ENCODE assay signal across 9 cellular contexts in genomic region chr2:224284134-224284946, GRCh38.
DNase-seq lines count a peak whose midpoint lies in the region; ATAC-seq and TF ChIP-seq lines count a peak whose summit lies in the region.
"Had no signal": no experiment of that assay in that cellular context is flagged by ENCODE, and none has a peak within 500 bp of the region (broad histone marks: within the 10 kb centered on the region; RNA-seq: fewer than 3 reads in every experiment).

No MANE protein-coding gene starts in this region.

- no peaks in the 10 kb centered on the region for H3K4me1 ChIP-seq in tibial artery

- no peak for ATAC-seq in HG02588 (IDR thresholded peaks at IDR 0.05; ENCODE audit: unreplicated experiment)

- H3K9me3 ChIP-seq in tibial artery: no peaks in the 10 kb centered on the region

- peak; percentile 43 for TF ChIP-seq CTCF in BJ (IDR thresholded peaks at IDR 0.05; ENCODE audit: insufficient read depth, low read depth, low read length)
- TF ChIP-seq CTCF in GM12864 (IDR thresholded peaks at IDR 0.05; ENCODE audit: low read depth, low read length, missing control alignments): peak; percentile 30
- peak; percentile 67 for TF ChIP-seq CTCF in astrocyte of the spinal cord (IDR thresholded peaks at IDR 0.05; ENCODE audit: low read depth, low read length)
- TF ChIP-seq CTCF in kidney epithelial cell (IDR thresholded peaks at IDR 0.05; ENCODE audit: insufficient read depth, low read length, poor library complexity, severe bottlenecking): peak; percentile 55
- TF ChIP-seq CTCF in tibial artery (IDR thresholded peaks at IDR 0.05): peak; percentile 53 to 76

- CTCF ChIA-PET in BJ (lab: Yijun Ruan, JAX): interaction anchor here (0.6 to 9.0 kb wide), 42 partner anchors 10 to 414 kb away, joined by 3 to 216 read pairs (median 4); partner anchors contain the start of genes MRPL44 and SERPINE2

- no peak overlapping the region for H3K4me3 ChIP-seq in BJ (ENCODE audit: low read depth, low read length)
- H3K4me3 ChIP-seq in GM12864 (ENCODE audit: low read depth, low read length): no peak overlapping the region
- no peak overlapping the region for H3K4me3 ChIP-seq in astrocyte of the spinal cord (ENCODE audit: low read depth, low read length)
- H3K4me3 ChIP-seq in kidney epithelial cell (ENCODE audit: low read depth, low read length): no peak overlapping the region
- no peak overlapping the region for H3K4me3 ChIP-seq in tibial artery
- H3K4me3 ChIP-seq: SK-N-MC had no signal

- DNase-seq in BJ (ENCODE audit: low read depth) (no peak), GM12864 (ENCODE audit: low read depth) (no peak), NCI-H1436 treated with DMSO at 0.1 percent for 48 hours (lab: John Stamatoyannopoulos, UW) (peak; percentile 40), astrocyte of the spinal cord (ENCODE audit: low read depth, low spot score) (peak; percentile 37), kidney epithelial cell (ENCODE audit: low read depth) (no peak), tibial artery (no peak), GF-D8 (lab: John Stamatoyannopoulos, UW) (no peak)

- in situ Hi-C loops in astrocyte of the spinal cord (cut with HindIII; ENCODE audit: low sequenced_read_pairs): loop anchor here (25.0 kb wide), 1 partner anchor 297 kb away; no protein-coding TSS in a partner anchor

- no peak overlapping the region for H3K27ac ChIP-seq in tibial artery
- H3K27ac ChIP-seq: SK-N-MC had no signal

- H3K27me3 ChIP-seq in BJ (ENCODE audit: control insufficient read depth, insufficient read depth, low read length) (no peaks in the 10 kb centered on the region), kidney epithelial cell (ENCODE audit: control insufficient read depth, insufficient read depth, low read length) (no peaks in the 10 kb centered on the region), tibial artery (no peaks in the 10 kb centered on the region)

- POLR2A ChIA-PET in BJ (lab: Charles Lee): interaction anchor here (1.0 kb wide), 1 partner anchor 290 kb away, joined by 3 read pairs; no protein-coding TSS in a partner anchor

- no peaks in the 10 kb centered on the region for H3K36me3 ChIP-seq in BJ (ENCODE audit: control insufficient read depth, insufficient read depth, low read length)
- no peaks in the 10 kb centered on the region for H3K36me3 ChIP-seq in kidney epithelial cell (ENCODE audit: control insufficient read depth, insufficient read depth, low read length)
- H3K36me3 ChIP-seq in tibial artery: no peaks in the 10 kb centered on the region

- intact Hi-C loops in tibial artery (cut with DNase I; ENCODE audit: low total_unique reads): loop anchor here (5.0 kb wide), 1 partner anchor 287 kb away; no protein-coding TSS in a partner anchor

Comparison
In these comparisons a context has a peak if more than half of its experiments do, and no peak if none do; other contexts are left out.
1. DNase-seq: peak in NCI-H1436 treated with DMSO at 0.1 percent for 48 hours (single experiment) and astrocyte of the spinal cord (single experiment); none in BJ (single experiment), GM12864 (single experiment), kidney epithelial cell (single experiment), tibial artery (0 of 2) and GF-D8 (single experiment).
2. Peak in every context shown above with its lines, with median percentiles within 50 percentile points of each other: CTCF ChIP-seq.